ENCODE assay signal across 8 cellular contexts in genomic region chr16:63361032-63361624, GRCh38.
DNase-seq lines count a peak whose midpoint lies in the region; ATAC-seq and TF ChIP-seq lines count a peak whose summit lies in the region.

No MANE protein-coding gene starts in this region.

- ATAC-seq in GM18505 (IDR thresholded peaks at IDR 0.05; ENCODE audit: unreplicated experiment) = peak; percentile 86
- peak; percentile 67 for ATAC-seq in HG03064 (IDR thresholded peaks at IDR 0.05; ENCODE audit: low read depth, unreplicated experiment)
- no peak for ATAC-seq in T-helper 17 cell

- TF ChIP-seq POLR2A in GM18505 (IDR thresholded peaks at IDR 0.05; ENCODE audit: borderline replicate concordance, extremely low read depth, insufficient read depth, insufficient read length) = no peak

- intact Hi-C loops in MCF 10A (cut with micrococcal nuclease) = loop anchor here (1.0 kb wide), 3 partner anchors 691 to 1757 kb away; no protein-coding TSS in a partner anchor

- H3K4me3 Mint-ChIP-seq in MCF 10A (ENCODE audit: unreplicated experiment) = no peak overlapping the region
- no peak overlapping the region for H3K4me3 Mint-ChIP-seq in T-helper 17 cell

- H3K36me3 Mint-ChIP-seq in MCF 10A (ENCODE audit: insufficient read depth, unreplicated experiment) (peaks cover 7% of the 10 kb centered on the region), T-helper 17 cell (ENCODE audit: low read depth) (no peaks in the 10 kb centered on the region)

- DNase-seq in AG09309 (ENCODE audit: low read depth) = no peak
- DNase-seq in NCI-H446 treated with DMSO at 0.1 percent for 48 hours (lab: John Stamatoyannopoulos, UW) = peak; percentile 45
- peak; percentile 67 for DNase-seq in MCF 10A (ENCODE audit: unreplicated experiment)
- DNase-seq in lung microvascular endothelial cell (ENCODE audit: low read depth in 2 of 2) = peak; percentile 58 to 60
- no peak for DNase-seq in T-helper 17 cell
- no peak for DNase-seq in NCI-H187 treated with DMSO at 0.1 percent for 48 hours (lab: John Stamatoyannopoulos, UW)

- no TSS peak for BruUV-seq in MCF 10A (replicated peaks; lab: Mats Ljungman, UMichigan)

- CTCF ChIA-PET in MCF 10A (lab: Yijun Ruan, JAX) = interaction anchor here (0.6 to 1.6 kb wide), 24 partner anchors 9 to 1985 kb away, joined by 3 to 7 read pairs (median 4); no protein-coding TSS in a partner anchor

- H3K4me3 ChIP-seq in AG09309 (ENCODE audit: control insufficient read depth, low read depth, low read length) = no peak overlapping the region

- H3K9me3 ChIP-seq in T-helper 17 cell (ENCODE audit: control insufficient read depth, low read length, poor library complexity, severe bottlenecking) = no peaks in the 10 kb centered on the region

- no peak overlapping the region for H3K27ac Mint-ChIP-seq in MCF 10A (ENCODE audit: low read depth, unreplicated experiment)
- H3K27ac Mint-ChIP-seq in T-helper 17 cell = no peak overlapping the region

- H3K4me1 Mint-ChIP-seq in MCF 10A (ENCODE audit: insufficient read depth, unreplicated experiment) = peaks cover 6% of the 10 kb centered on the region
- no peaks in the 10 kb centered on the region for H3K4me1 Mint-ChIP-seq in T-helper 17 cell

- H3K27me3 Mint-ChIP-seq in MCF 10A (ENCODE audit: insufficient read depth, unreplicated experiment) = no peaks in the 10 kb centered on the region
- H3K27me3 Mint-ChIP-seq in T-helper 17 cell = no peaks in the 10 kb centered on the region

- TF ChIP-seq CTCF in AG09309 (IDR thresholded peaks at IDR 0.05; ENCODE audit: control insufficient read depth, insufficient read depth, low read depth, low read length, missing control alignments) (peak; percentile 77), MCF 10A (IDR thresholded peaks at IDR 0.05; ENCODE audit: unreplicated experiment) (peak; percentile 71)

- no peaks in the 10 kb centered on the region for H3K9me3 Mint-ChIP-seq in MCF 10A (ENCODE audit: unreplicated experiment)

- POLR2A ChIA-PET in MCF 10A (lab: Yijun Ruan, JAX) = no interaction called here

Comparison
In these comparisons a context has a peak if more than half of its experiments do, and no peak if none do; other contexts are left out.
1. DNase-seq: peak in NCI-H446 treated with DMSO at 0.1 percent for 48 hours (single experiment), MCF 10A (single experiment) and lung microvascular endothelial cell (2 of 2); none in AG09309 (single experiment), T-helper 17 cell (0 of 3) and NCI-H187 treated with DMSO at 0.1 percent for 48 hours (single experiment).